25 cellular contexts compared by ENCODE assay signal in genomic region chr12:70635713-70636112, GRCh38. TPM values are rescaled to one million over a fixed set of nuclear protein-coding genes. Genes with fewer than 3 reads are reported as not detected.
"Had no signal": no experiment of that assay in that cellular context is flagged by ENCODE, and none has a peak within 500 bp of the region (broad histone marks: within the 10 kb centered on the region; RNA-seq: fewer than 3 reads in every experiment).

No MANE protein-coding gene starts in this region.

- H3K9me3 ChIP-seq: gastroesophageal sphincter, thoracic aorta had no signal

- H3K4me1 ChIP-seq: gastroesophageal sphincter had no signal

- H3K4me3 ChIP-seq: cardiac muscle cell, thoracic aorta had no signal

- H3K27me3 ChIP-seq: cardiac muscle cell had no signal

- H3K27ac Mint-ChIP-seq: activated CD4-positive, alpha-beta memory T cell treated with anti-CD3 and anti-CD28 coated beads, Interleukin-2, amount 10 ng/mL, durations not matched to agents 7 days and 5 days; activated CD4-positive, alpha-beta T cell treated with anti-CD3 and anti-CD28 coated beads, Interleukin-2, amount 10 ng/mL, durations not matched to agents 24 days and 14 days; activated CD8-positive, alpha-beta memory T cell treated with anti-CD3 and anti-CD28 coated beads, Interleukin-2, amount 10 ng/mL, durations not matched to agents 7 days and 5 days; activated naive CD8-positive, alpha-beta T cell treated with anti-CD3 and anti-CD28 coated beads, Interleukin-2, amount 50 U/mL, for 24 hours; activated T-helper 1 cell treated with anti-CD3 and anti-CD28 coated beads, Interleukin-12 subunit alpha, Interleukin-12 subunit beta, Interleukin-2, Interleukin-4 antibody, amounts not matched to agents 30 ng/mL and 10 ng/mL and 1 ng/mL, durations not matched to agents 14 hours and 24 hours and 36 hours; dendritic cell treated with granulocyte-macrophage colony-stimulating factor and Interleukin-4, amounts not matched to agents 40 ng/mL and 50 ng/mL, for 4 days; memory B cell; natural killer cell treated with Interleukin-12 subunit alpha and Interleukin-12 subunit beta and Interleukin-15 and Interleukin-18, amount 100 ng/mL, for 72 hours; progenitor cell of endocrine pancreas; stimulated activated memory B cell treated with anti-CD40 and anti-IgM and Interleukin-4, amounts not matched to agents 10 μg/mL and 1 μg/mL and 100 μg/mL, for 72 hours; T-cell; T-helper 2 cell treated with Interferon-gamma antibody and Interleukin-4, amounts not matched to agents 5 μg/mL and 100 μg/mL, for 36 hours; type B pancreatic cell had no signal

- H3K27me3 Mint-ChIP-seq: activated CD4-positive, alpha-beta memory T cell treated with anti-CD3 and anti-CD28 coated beads, Interleukin-2, amount 10 ng/mL, durations not matched to agents 7 days and 5 days; dendritic cell treated with granulocyte-macrophage colony-stimulating factor and Interleukin-4, amounts not matched to agents 40 ng/mL and 50 ng/mL, for 4 days; memory B cell; natural killer cell treated with Interleukin-12 subunit alpha and Interleukin-12 subunit beta and Interleukin-15 and Interleukin-18, amount 100 ng/mL, for 72 hours had no signal

- H3K4me1 Mint-ChIP-seq: activated CD4-positive, alpha-beta memory T cell treated with anti-CD3 and anti-CD28 coated beads, Interleukin-2, amount 10 ng/mL, durations not matched to agents 7 days and 5 days; activated CD4-positive, alpha-beta T cell treated with anti-CD3 and anti-CD28 coated beads, Interleukin-2, amount 10 ng/mL, durations not matched to agents 24 days and 14 days; activated CD8-positive, alpha-beta memory T cell treated with anti-CD3 and anti-CD28 coated beads, Interleukin-2, amount 10 ng/mL, durations not matched to agents 7 days and 5 days; activated naive CD8-positive, alpha-beta T cell treated with anti-CD3 and anti-CD28 coated beads, Interleukin-2, amount 50 U/mL, for 24 hours; stimulated activated memory B cell treated with anti-CD40 and anti-IgM and Interleukin-4, amounts not matched to agents 10 μg/mL and 1 μg/mL and 100 μg/mL, for 72 hours; T-cell had no signal

- ATAC-seq: activated CD4-positive, CD25-positive, alpha-beta regulatory T cell treated with anti-CD3 and anti-CD28 coated beads, Interleukin-2, amount 50 U/mL, for 24 hours; activated CD8-positive, alpha-beta memory T cell treated with anti-CD3 and anti-CD28 coated beads, Interleukin-2, amount 10 ng/mL, durations not matched to agents 7 days and 5 days; activated naive CD8-positive, alpha-beta T cell treated with anti-CD3 and anti-CD28 coated beads, Interleukin-2, amount 50 U/mL, for 24 hours; esophagus mucosa; gastroesophageal sphincter; natural killer cell treated with Interleukin-12 subunit alpha and Interleukin-12 subunit beta and Interleukin-15 and Interleukin-18, amount 100 ng/mL, for 72 hours; stimulated activated memory B cell treated with anti-CD40 and anti-IgM and Interleukin-4, amounts not matched to agents 10 μg/mL and 1 μg/mL and 100 μg/mL, for 72 hours; T-cell had no signal

- H3K27ac ChIP-seq: cardiac muscle cell, thoracic aorta, VCaP had no signal

- H3K36me3 Mint-ChIP-seq: activated CD8-positive, alpha-beta memory T cell treated with anti-CD3 and anti-CD28 coated beads, Interleukin-2, amount 10 ng/mL, durations not matched to agents 7 days and 5 days; memory B cell; natural killer cell treated with Interleukin-12 subunit alpha and Interleukin-12 subunit beta and Interleukin-15 and Interleukin-18, amount 100 ng/mL, for 72 hours; stimulated activated memory B cell treated with anti-CD40 and anti-IgM and Interleukin-4, amounts not matched to agents 10 μg/mL and 1 μg/mL and 100 μg/mL, for 72 hours; T-cell; type B pancreatic cell had no signal

- H3K9me3 Mint-ChIP-seq: activated CD4-positive, alpha-beta memory T cell treated with anti-CD3 and anti-CD28 coated beads, Interleukin-2, amount 10 ng/mL, durations not matched to agents 7 days and 5 days; activated CD4-positive, alpha-beta T cell treated with anti-CD3 and anti-CD28 coated beads, Interleukin-2, amount 10 ng/mL, durations not matched to agents 24 days and 14 days; activated naive CD8-positive, alpha-beta T cell treated with anti-CD3 and anti-CD28 coated beads, Interleukin-2, amount 50 U/mL, for 24 hours; activated T-helper 1 cell treated with anti-CD3 and anti-CD28 coated beads, Interleukin-12 subunit alpha, Interleukin-12 subunit beta, Interleukin-2, Interleukin-4 antibody, amounts not matched to agents 30 ng/mL and 10 ng/mL and 1 ng/mL, durations not matched to agents 14 hours and 24 hours and 36 hours; dendritic cell treated with granulocyte-macrophage colony-stimulating factor and Interleukin-4, amounts not matched to agents 40 ng/mL and 50 ng/mL, for 4 days; memory B cell; natural killer cell treated with Interleukin-12 subunit alpha and Interleukin-12 subunit beta and Interleukin-15 and Interleukin-18, amount 100 ng/mL, for 72 hours; T-cell; T-helper 2 cell treated with Interferon-gamma antibody and Interleukin-4, amounts not matched to agents 5 μg/mL and 100 μg/mL, for 36 hours; type B pancreatic cell had no signal

- DNase-seq: activated CD4-positive, alpha-beta memory T cell treated with anti-CD3 and anti-CD28 coated beads, Interleukin-2, amount 10 ng/mL, durations not matched to agents 7 days and 5 days; activated CD4-positive, alpha-beta T cell treated with anti-CD3 and anti-CD28 coated beads, Interleukin-2, amount 10 ng/mL, durations not matched to agents 24 days and 14 days; activated CD8-positive, alpha-beta memory T cell treated with anti-CD3 and anti-CD28 coated beads, Interleukin-2, amount 10 ng/mL, durations not matched to agents 7 days and 5 days; activated gamma-delta T cell; activated naive CD4-positive, alpha-beta T cell treated with anti-CD3 and anti-CD28 coated beads, Interleukin-2, amount 50 U/mL, for 16 hours; activated naive CD8-positive, alpha-beta T cell treated with anti-CD3 and anti-CD28 coated beads, Interleukin-2, amount 50 U/mL, for 24 hours; effector CD8-positive, alpha-beta T cell; head of caudate nucleus; islet precursor cell; stimulated activated CD4-positive, alpha-beta T cell treated with anti-CD3 and anti-CD28 coated beads, Interleukin-2, amount 100 ng/mL, for 24 hours; T-cell had no signal

- H3K4me3 Mint-ChIP-seq: activated CD4-positive, alpha-beta memory T cell treated with anti-CD3 and anti-CD28 coated beads, Interleukin-2, amount 10 ng/mL, durations not matched to agents 7 days and 5 days; activated CD4-positive, alpha-beta T cell treated with anti-CD3 and anti-CD28 coated beads, Interleukin-2, amount 10 ng/mL, durations not matched to agents 24 days and 14 days; activated CD8-positive, alpha-beta memory T cell treated with anti-CD3 and anti-CD28 coated beads, Interleukin-2, amount 10 ng/mL, durations not matched to agents 7 days and 5 days; activated naive CD8-positive, alpha-beta T cell treated with anti-CD3 and anti-CD28 coated beads, Interleukin-2, amount 50 U/mL, for 24 hours; activated T-helper 1 cell treated with anti-CD3 and anti-CD28 coated beads, Interleukin-12 subunit alpha, Interleukin-12 subunit beta, Interleukin-2, Interleukin-4 antibody, amounts not matched to agents 30 ng/mL and 10 ng/mL and 1 ng/mL, durations not matched to agents 14 hours and 24 hours and 36 hours; dendritic cell treated with granulocyte-macrophage colony-stimulating factor and Interleukin-4, amounts not matched to agents 40 ng/mL and 50 ng/mL, for 4 days; memory B cell; natural killer cell treated with Interleukin-12 subunit alpha and Interleukin-12 subunit beta and Interleukin-15 and Interleukin-18, amount 100 ng/mL, for 72 hours; stimulated activated memory B cell treated with anti-CD40 and anti-IgM and Interleukin-4, amounts not matched to agents 10 μg/mL and 1 μg/mL and 100 μg/mL, for 72 hours; T-cell; T-helper 2 cell treated with Interferon-gamma antibody and Interleukin-4, amounts not matched to agents 5 μg/mL and 100 μg/mL, for 36 hours; type B pancreatic cell had no signal

- H3K36me3 ChIP-seq: cardiac muscle cell, gastroesophageal sphincter, thoracic aorta had no signal

RNA-seq across cellular contexts. Expression of gene PTPRB, which starts 1.5 kb away (rescaled TPM):
- total RNA-seq: activated CD4-positive, alpha-beta memory T cell treated with anti-CD3 and anti-CD28 coated beads, Interleukin-2, amount 10 ng/mL, durations not matched to agents 7 days and 5 days; activated CD4-positive, alpha-beta T cell treated with anti-CD3 and anti-CD28 coated beads, Interleukin-2, amount 10 ng/mL, durations not matched to agents 24 days and 14 days; activated CD8-positive, alpha-beta memory T cell treated with anti-CD3 and anti-CD28 coated beads, Interleukin-2, amount 10 ng/mL, durations not matched to agents 7 days and 5 days; activated T-helper 1 cell treated with anti-CD3 and anti-CD28 coated beads, Interleukin-12 subunit alpha, Interleukin-12 subunit beta, Interleukin-2, Interleukin-4 antibody, amounts not matched to agents 30 ng/mL and 10 ng/mL and 1 ng/mL, durations not matched to agents 14 hours and 24 hours and 36 hours had no signal
